Comparison of ENCODE assay signal across 1 cellular context in genomic region chr7:102718531-102718930, GRCh38. TPM values are rescaled to one million over a fixed set of nuclear protein-coding genes. Genes with fewer than 3 reads are reported as not detected.
"Had no signal": no experiment of that assay in that cellular context is flagged by ENCODE, and none has a peak within 500 bp of the region (broad histone marks: within the 10 kb centered on the region; RNA-seq: fewer than 3 reads in every experiment).

No MANE protein-coding gene starts in this region.

RNA-seq across cellular contexts. Expression of gene POLR2J2, which starts 47.1 kb away (rescaled TPM):
- total RNA-seq: ascending aorta had no signal
